16 cellular contexts compared by ENCODE assay signal in the genomic region with DNA sequence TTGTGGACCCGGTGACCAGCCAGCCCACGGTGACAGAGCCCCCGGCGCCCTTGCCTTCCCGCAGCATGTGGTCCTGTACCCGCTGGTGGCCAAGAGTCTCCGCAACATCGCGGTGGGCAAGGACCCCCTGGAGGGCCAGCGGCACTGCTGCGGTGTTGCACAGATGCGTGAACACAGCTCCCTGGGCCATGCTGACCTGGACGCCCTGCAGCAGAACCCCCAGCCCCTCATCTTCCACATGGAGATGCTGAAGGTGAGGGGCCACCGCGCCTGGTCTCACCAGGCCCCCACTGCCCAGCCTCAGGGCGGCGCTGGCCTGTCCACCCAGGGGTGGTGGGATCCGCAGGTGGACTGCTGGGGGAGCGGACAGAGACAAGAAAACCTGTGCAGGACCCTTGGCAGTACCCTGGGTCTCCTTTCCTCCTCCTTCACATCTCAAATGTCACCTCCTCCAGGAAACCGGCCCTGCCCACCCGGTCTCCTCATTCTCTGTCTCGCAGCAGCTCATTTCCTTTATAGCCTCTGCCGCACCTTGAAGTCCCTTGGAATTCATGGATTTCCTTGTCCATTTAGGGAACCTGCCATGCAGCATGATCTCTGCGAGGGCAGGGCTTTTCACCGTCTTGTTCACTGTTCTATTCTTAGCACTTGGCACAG. TPM values are rescaled to one million over a fixed set of nuclear protein-coding genes. Genes with fewer than 3 reads are reported as not detected.
DNase-seq lines count a peak whose midpoint lies in the region; ATAC-seq and TF ChIP-seq lines count a peak whose summit lies in the region.
"Had no signal": no experiment of that assay in that cellular context is flagged by ENCODE, and none has a peak within 500 bp of the region (broad histone marks: within the 10 kb centered on the region; RNA-seq: fewer than 3 reads in every experiment).

No MANE protein-coding gene starts in this region.

- ATAC-seq in right cardiac atrium = no peak
- no peak for ATAC-seq in activated CD8-positive, alpha-beta T cell treated with anti-CD3 and anti-CD28 coated beads, Interleukin-2, amount 10 ng/mL, durations not matched to agents 7 days and 5 days
- ATAC-seq: foreskin keratinocyte, left lung had no signal

- 81% methylated on average over 25 of the region's 25 CpGs for WGBS in right cardiac atrium
- WGBS in tibial nerve, 2 donors = 82% methylated on average over 15 to 18 of the region's 25 CpGs

- peak overlapping the region; percentile 57 for H3K27ac Mint-ChIP-seq in activated CD8-positive, alpha-beta T cell treated with anti-CD3 and anti-CD28 coated beads, Interleukin-2, amount 10 ng/mL, durations not matched to agents 7 days and 5 days
- H3K27ac Mint-ChIP-seq in type B pancreatic cell = peak overlapping the region; percentile 39

- H3K27ac ChIP-seq in right cardiac atrium (ENCODE audit: low read length) = no peak overlapping the region
- H3K27ac ChIP-seq in left ventricle myocardium inferior (replicated peaks) = no peak overlapping the region
- H3K27ac ChIP-seq in tibial nerve = peak overlapping the region in 1 of 4 donors; percentile 83
- H3K27ac ChIP-seq: foreskin keratinocyte, left lung had no signal

- DNase-seq in right cardiac atrium = peak in 2 of 3 donors; percentile 44 to 55
- no peak for DNase-seq in left ventricle myocardium inferior
- DNase-seq in activated CD8-positive, alpha-beta T cell treated with anti-CD3 and anti-CD28 coated beads, Interleukin-2, amount 10 ng/mL, durations not matched to agents 7 days and 5 days = no peak
- peak; percentile 69 for DNase-seq in left kidney (ENCODE audit: low read depth, low spot score)
- DNase-seq in type B pancreatic cell (ENCODE audit: extremely low spot score, unreplicated experiment) = no peak
- no peak for DNase-seq in mesenteric fat pad (ENCODE audit: low spot score)
- no peak for DNase-seq in activated CD4-positive, CD25-positive, alpha-beta regulatory T cell (lab: John Stamatoyannopoulos, UW)
- DNase-seq in tibial nerve (ENCODE audit: low spot score in 2 of 2) = no peak
- DNase-seq: central memory CD4-positive, alpha-beta T cell; foreskin keratinocyte; NCI-H146; Right ventricle myocardium superior had no signal

- TF ChIP-seq CTCF in left ventricle myocardium inferior (IDR thresholded peaks at IDR 0.05; ENCODE audit: borderline replicate concordance) (no peak), type B pancreatic cell (conservative IDR thresholded peaks at IDR 0.05) (no peak), tibial nerve (IDR thresholded peaks at IDR 0.05) (no peak)

- peaks cover 64% of the 10 kb centered on the region for H3K36me3 Mint-ChIP-seq in activated CD8-positive, alpha-beta T cell treated with anti-CD3 and anti-CD28 coated beads, Interleukin-2, amount 10 ng/mL, durations not matched to agents 7 days and 5 days (ENCODE audit: low read depth)
- peaks cover 9% of the 10 kb centered on the region for H3K36me3 Mint-ChIP-seq in type B pancreatic cell

- POLR2A ChIA-PET in activated CD8-positive, alpha-beta T cell treated with anti-CD3 and anti-CD28 coated beads, Interleukin-2, amount 10 ng/mL, durations not matched to agents 7 days and 5 days (lab: Charles Lee) = interaction anchor here (0.6 to 1.0 kb wide), 2 partner anchors 16 to 51 kb away, joined by 3 to 4 read pairs; a partner anchor contains a TSS

- CTCF ChIA-PET in activated CD8-positive, alpha-beta T cell treated with anti-CD3 and anti-CD28 coated beads, Interleukin-2, amount 10 ng/mL, durations not matched to agents 7 days and 5 days (lab: Charles Lee) = interaction anchor here (0.8 to 1.0 kb wide), 2 partner anchors 10 to 21 kb away, joined by 3 read pairs; no protein-coding TSS in a partner anchor

- H3K27me3 ChIP-seq in right cardiac atrium (ENCODE audit: control insufficient read depth, insufficient read depth) (no peaks in the 10 kb centered on the region), left ventricle myocardium inferior (ENCODE audit: low read depth) (no peaks in the 10 kb centered on the region), tibial nerve (no peaks in the 10 kb centered on the region)
- H3K27me3 ChIP-seq: foreskin keratinocyte, left lung had no signal

- peaks cover 45% of the 10 kb centered on the region for H3K4me1 Mint-ChIP-seq in activated CD8-positive, alpha-beta T cell treated with anti-CD3 and anti-CD28 coated beads, Interleukin-2, amount 10 ng/mL, durations not matched to agents 7 days and 5 days (ENCODE audit: low read depth)
- peaks cover 15% of the 10 kb centered on the region for H3K4me1 Mint-ChIP-seq in type B pancreatic cell (ENCODE audit: unreplicated experiment)

- H3K9me3 Mint-ChIP-seq in activated CD8-positive, alpha-beta T cell treated with anti-CD3 and anti-CD28 coated beads, Interleukin-2, amount 10 ng/mL, durations not matched to agents 7 days and 5 days (ENCODE audit: insufficient read depth) = no peaks in the 10 kb centered on the region
- no peaks in the 10 kb centered on the region for H3K9me3 Mint-ChIP-seq in type B pancreatic cell

- peaks cover 66% of the 10 kb centered on the region for H3K36me3 ChIP-seq in left ventricle myocardium inferior
- peaks cover 0 to 74% (median 25%) of the 10 kb centered on the region in 3 donors for H3K36me3 ChIP-seq in tibial nerve

- TF ChIP-seq POLR2A in tibial nerve (IDR thresholded peaks at IDR 0.05) = no peak

- no peaks in the 10 kb centered on the region for H3K27me3 Mint-ChIP-seq in activated CD8-positive, alpha-beta T cell treated with anti-CD3 and anti-CD28 coated beads, Interleukin-2, amount 10 ng/mL, durations not matched to agents 7 days and 5 days (ENCODE audit: low read depth)
- no peaks in the 10 kb centered on the region for H3K27me3 Mint-ChIP-seq in type B pancreatic cell

- H3K4me3 Mint-ChIP-seq in activated CD8-positive, alpha-beta T cell treated with anti-CD3 and anti-CD28 coated beads, Interleukin-2, amount 10 ng/mL, durations not matched to agents 7 days and 5 days = no peak overlapping the region
- no peak overlapping the region for H3K4me3 Mint-ChIP-seq in type B pancreatic cell

- intact Hi-C loops in right cardiac atrium (cut with DNase I) (no loop called here), left ventricle myocardium inferior (cut with micrococcal nuclease) (no loop called here)

- peaks cover 6% of the 10 kb centered on the region for H3K4me1 ChIP-seq in right cardiac atrium (ENCODE audit: control insufficient read depth, insufficient read depth, low read length)
- peaks cover 27% of the 10 kb centered on the region for H3K4me1 ChIP-seq in left ventricle myocardium inferior
- H3K4me1 ChIP-seq in tibial nerve = peaks cover 0 to 34% (median 12%) of the 10 kb centered on the region in 4 donors
- H3K4me1 ChIP-seq: foreskin keratinocyte had no signal

- H3K9me3 ChIP-seq in right cardiac atrium (ENCODE audit: control insufficient read depth, low read length) (no peaks in the 10 kb centered on the region), left ventricle myocardium inferior (replicated peaks) (no peaks in the 10 kb centered on the region), tibial nerve (no peaks in the 10 kb centered on the region)
- H3K9me3 ChIP-seq: left lung had no signal

- TF ChIP-seq EP300 in tibial nerve (IDR thresholded peaks at IDR 0.05) = no peak

- H3K4me3 ChIP-seq in right cardiac atrium (ENCODE audit: low read length) (no peak overlapping the region), left ventricle myocardium inferior (no peak overlapping the region), tibial nerve (no peak overlapping the region)
- H3K4me3 ChIP-seq: left lung had no signal

RNA-seq across cellular contexts. Expression of a gene that starts 6.5 kb away (rescaled TPM):
- total RNA-seq in right cardiac atrium (10 to 100 TPM; 50.8 to 64.5 (median 64.2) TPM), left ventricle myocardium inferior (55.3 TPM), type B pancreatic cell (ENCODE audit: low replicate concordance) (32.4 and 47.6 TPM in 2 replicates), mesenteric fat pad (39.5 TPM), tibial nerve (100 to 1,000 TPM in 2 of 4 donors, 10 to 100 TPM in 2; 88.2 to 117 (median 96.0) TPM)
- 74.2 TPM for polyA plus RNA-seq in right cardiac atrium
- 100 to 1,000 TPM; 156 to 163 TPM for total RNA-seq in activated CD8-positive, alpha-beta T cell treated with anti-CD3 and anti-CD28 coated beads, Interleukin-2, amount 10 ng/mL, durations not matched to agents 7 days and 5 days

RNA-seq across cellular contexts. Expression of a gene that starts 15.8 kb away (rescaled TPM):
- total RNA-seq in right cardiac atrium (10 to 100 TPM; 19.4 to 26.3 (median 24.1) TPM), left ventricle myocardium inferior (36.6 TPM), type B pancreatic cell (ENCODE audit: low replicate concordance) (50.4 and 51.7 TPM in 2 replicates), mesenteric fat pad (29.5 TPM), tibial nerve (10 to 100 TPM; 22.8 to 69.6 (median 38.6) TPM)
- 13.7 TPM for polyA plus RNA-seq in right cardiac atrium
- 100 to 1,000 TPM; 110 to 117 TPM for total RNA-seq in activated CD8-positive, alpha-beta T cell treated with anti-CD3 and anti-CD28 coated beads, Interleukin-2, amount 10 ng/mL, durations not matched to agents 7 days and 5 days

RNA-seq across cellular contexts. Expression of a gene that starts 18.6 kb away (rescaled TPM):
- total RNA-seq in right cardiac atrium = 10 to 100 TPM; 31.5 to 52.7 (median 49.9) TPM
- polyA plus RNA-seq in right cardiac atrium = 65.2 TPM
- total RNA-seq in left ventricle myocardium inferior = 66.1 TPM
- total RNA-seq in activated CD8-positive, alpha-beta T cell treated with anti-CD3 and anti-CD28 coated beads, Interleukin-2, amount 10 ng/mL, durations not matched to agents 7 days and 5 days = 100 to 1,000 TPM; 168 to 175 TPM
- 34.9 and 37.5 TPM in 2 replicates for total RNA-seq in type B pancreatic cell (ENCODE audit: low replicate concordance)
- 59.6 TPM for total RNA-seq in mesenteric fat pad
- total RNA-seq in tibial nerve = 10 to 100 TPM; 75.4 to 90.8 (median 80.6) TPM

RNA-seq across cellular contexts. Expression of a gene that starts 20.3 kb away (rescaled TPM):
- total RNA-seq in right cardiac atrium (10 to 100 TPM; 61.7 to 78.2 (median 65.4) TPM), left ventricle myocardium inferior (87.5 TPM), type B pancreatic cell (ENCODE audit: low replicate concordance) (41.7 and 46.6 TPM in 2 replicates), mesenteric fat pad (43.2 TPM), tibial nerve (100 to 1,000 TPM in 2 of 4 donors, 10 to 100 TPM in 2; 49.2 to 184 (median 96.6) TPM)
- 82.3 TPM for polyA plus RNA-seq in right cardiac atrium
- total RNA-seq in activated CD8-positive, alpha-beta T cell treated with anti-CD3 and anti-CD28 coated beads, Interleukin-2, amount 10 ng/mL, durations not matched to agents 7 days and 5 days = 10 to 100 TPM; 39.6 to 42.5 TPM

RNA-seq across cellular contexts. Expression of a gene that starts 33.9 kb away (rescaled TPM):
- not detected for total RNA-seq in right cardiac atrium
- not detected for polyA plus RNA-seq in right cardiac atrium
- total RNA-seq in left ventricle myocardium inferior = not detected
- not detected for total RNA-seq in activated CD8-positive, alpha-beta T cell treated with anti-CD3 and anti-CD28 coated beads, Interleukin-2, amount 10 ng/mL, durations not matched to agents 7 days and 5 days
- not detected in 2 replicates for total RNA-seq in type B pancreatic cell (ENCODE audit: low replicate concordance)
- not detected for total RNA-seq in mesenteric fat pad
- not detected for total RNA-seq in tibial nerve
- total RNA-seq: endothelial cell of umbilical vein, foreskin keratinocyte, left lung, LHCN-M2, Right ventricle myocardium superior, subcutaneous adipose tissue had no signal
- polyA plus RNA-seq: endothelial cell of umbilical vein, foreskin keratinocyte had no signal

Comparison
In these comparisons a context has a peak if more than half of its experiments do, and no peak if none do; other contexts are left out.
1. DNase-seq: peak in right cardiac atrium (2 of 3) and left kidney (single experiment); none in left ventricle myocardium inferior (single experiment), activated CD8-positive, alpha-beta T cell treated with anti-CD3 and anti-CD28 coated beads, Interleukin-2, amount 10 ng/mL, durations not matched to agents 7 days and 5 days (single experiment), type B pancreatic cell (single experiment), mesenteric fat pad (single experiment), activated CD4-positive, CD25-positive, alpha-beta regulatory T cell (0 of 4) and tibial nerve (0 of 2).